Comparison of ENCODE assay signal across 8 cellular contexts in genomic region chr1:27233677-27234053, GRCh38. TPM values are rescaled to one million over a fixed set of nuclear protein-coding genes. Genes with fewer than 3 reads are reported as not detected.
DNase-seq lines count a peak whose midpoint lies in the region; ATAC-seq and TF ChIP-seq lines count a peak whose summit lies in the region.

No MANE protein-coding gene starts in this region.

- no peak for TF ChIP-seq CTCF in psoas muscle (IDR thresholded peaks at IDR 0.05)

- intact Hi-C loops in psoas muscle (cut with DNase I): no loop called here

- 66 to 70% (median 68%) methylated on average over 9 of the region's 9 CpGs for WGBS in psoas muscle, 3 donors

- peak overlapping the region; percentile 91 for H3K27ac ChIP-seq in psoas muscle

- no peaks in the 10 kb centered on the region for H3K9me3 ChIP-seq in psoas muscle

- peak overlapping the region; percentile 98 for H3K4me3 ChIP-seq in psoas muscle

- no peaks in the 10 kb centered on the region for H3K36me3 ChIP-seq in psoas muscle (ENCODE audit: insufficient read depth in 1 of 2, low read depth in 1 of 2)

- no peaks in the 10 kb centered on the region for H3K27me3 ChIP-seq in psoas muscle (ENCODE audit: insufficient read depth in 3 of 3, low read length in 2 of 3)

- peaks cover 27% of the 10 kb centered on the region for H3K4me1 ChIP-seq in psoas muscle

- peak; percentile 15 for ATAC-seq in esophagus mucosa
- ATAC-seq in psoas muscle: peak in 1 of 4 donors; percentile 1

- peak; percentile 10 for DNase-seq in activated T-cell treated with anti-CD3 and anti-CD28 coated beads for 1 hour (ENCODE audit: low read depth)
- no peak for DNase-seq in activated T-cell treated with anti-CD3 and anti-CD28 coated beads, Interleukin-2, amount 50 U/mL, for 48 hours
- peak in 3 of 5 experiments; percentile 1 to 62 (median 38) for DNase-seq in T-helper 2 cell
- DNase-seq in psoas muscle: no peak
- no peak for DNase-seq in NCI-H748 (lab: John Stamatoyannopoulos, UW; ENCODE audit: unreplicated experiment)
- DNase-seq in NCI-H2029 (lab: John Stamatoyannopoulos, UW): no peak
- no peak for DNase-seq in KG1 (lab: John Stamatoyannopoulos, UW)

RNA-seq across cellular contexts. Expression of gene WDTC1, which starts 0.8 kb away (rescaled TPM):
- 16.3 TPM for total RNA-seq in esophagus mucosa
- 10 to 100 TPM; 55.6 to 66.1 (median 61.2) TPM for total RNA-seq in psoas muscle
- polyA plus RNA-seq in psoas muscle: 10 to 100 TPM; 10.8 to 55.4 (median 28.1) TPM

Comparison
In these comparisons a context has a peak if more than half of its experiments do, and no peak if none do; other contexts are left out.
1. DNase-seq: peak in activated T-cell treated with anti-CD3 and anti-CD28 coated beads for 1 hour (single experiment) and T-helper 2 cell (3 of 5); none in activated T-cell treated with anti-CD3 and anti-CD28 coated beads, Interleukin-2, amount 50 U/mL, for 48 hours (0 of 2), psoas muscle (0 of 2), NCI-H748 (single experiment), NCI-H2029 (single experiment) and KG1 (single experiment).